In the genomic region with DNA sequence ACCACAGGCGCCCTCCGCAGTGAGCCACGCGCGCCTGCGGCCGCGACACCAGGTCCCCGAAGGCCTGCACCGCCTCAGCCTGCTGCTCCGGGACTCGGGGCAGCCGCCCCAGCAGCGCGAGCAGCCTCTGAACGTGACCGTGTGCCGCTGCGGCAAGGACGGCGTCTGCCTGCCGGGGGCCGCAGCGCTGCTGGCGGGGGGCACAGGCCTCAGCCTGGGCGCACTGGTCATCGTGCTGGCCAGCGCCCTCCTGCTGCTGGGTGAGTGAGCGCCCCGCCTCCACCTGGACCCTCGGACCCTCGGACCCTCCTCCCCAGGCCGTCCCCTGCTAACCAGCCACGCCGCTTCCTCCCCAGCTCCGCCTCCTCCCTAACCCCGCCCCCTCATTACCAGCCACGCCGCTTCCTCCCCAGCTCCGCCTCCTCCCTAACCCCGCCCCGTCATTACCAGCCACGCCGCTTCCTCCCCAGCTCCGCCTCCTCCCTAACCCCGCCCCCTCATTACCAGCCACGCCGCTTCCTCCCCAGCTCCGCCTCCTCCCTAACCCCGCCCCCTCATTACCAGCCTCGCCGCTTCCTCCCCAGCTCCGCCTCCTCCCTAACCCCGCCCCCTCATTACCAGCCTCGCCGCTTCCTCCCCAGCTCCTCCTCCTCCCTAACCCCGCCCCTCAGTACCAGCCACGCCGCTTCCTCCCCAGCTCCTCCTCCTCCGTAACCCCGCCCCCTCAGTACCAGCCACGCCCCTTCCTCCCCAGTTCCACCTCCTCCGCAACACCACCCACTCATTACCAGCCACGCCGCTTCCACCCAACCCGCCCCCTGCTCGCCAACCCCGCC, we compare ENCODE assay signal across 8 cellular contexts. TPM values are rescaled to one million over a fixed set of nuclear protein-coding genes. Genes with fewer than 3 reads are reported as not detected.
DNase-seq lines count a peak whose midpoint lies in the region; ATAC-seq, FAIRE-seq and TF ChIP-seq lines count a peak whose summit lies in the region.
"Not testable (repeated sequence)": the region's sequence is repeated elsewhere in the genome, so short reads cannot be mapped to it uniquely, and the experiment has no call there.

No MANE protein-coding gene starts in this region.

- ATAC-seq in HepG2: peak; percentile 66

- peak overlapping the region; percentile 60 to 86 (median 75); a peak in 5 of 6 replicates for H3K4me3 ChIP-seq in HepG2 (replicated peaks in 1 of 3; ENCODE audit: insufficient read depth in 1 of 3, low read depth in 2 of 3, low read length in 3 of 3)

- TF ChIP-seq RAD21 in HepG2 (CRISPR knock-in tag; IDR thresholded peaks at IDR 0.05): peak; percentile 94

- POLR2A ChIA-PET in HepG2 (lab: Yijun Ruan, JAX): interaction anchor here (0.8 to 3.0 kb wide), 13 partner anchors 8 to 433 kb away, joined by 3 to 44 read pairs (median 6); partner anchors contain the start of genes APRT, CDH15, PIEZO1 and SLC22A31

- H4K20me1 ChIP-seq in HepG2 (ENCODE audit: insufficient read depth, low read length): peaks cover 25% of the 10 kb centered on the region; the same call in 1 of the 2 replicates

- not testable (repeated sequence) for H3K79me2 ChIP-seq in HepG2 (ENCODE audit: insufficient read depth, low read length)

- 34% methylated on average over 44 of the region's 68 CpGs for WGBS in HepG2 (ENCODE audit: low lambda C conversion rate)

- not testable (repeated sequence) for BruUV-seq in HepG2 (replicated peaks; lab: Mats Ljungman, UMichigan)

- not testable (repeated sequence) for H3K36me3 ChIP-seq in HepG2 (replicated peaks in 1 of 2; ENCODE audit: control insufficient read depth in 1 of 2, insufficient read depth in 2 of 2, low read length in 2 of 2)

- CTCF ChIA-PET in HepG2 (lab: Yijun Ruan, JAX; ENCODE audit: low intra/inter-chr PET ratio, low total read pairs): not testable (repeated sequence)

- not testable (repeated sequence) for H3K9me3 ChIP-seq in HepG2 (ENCODE audit: low read length)

- H3K9ac ChIP-seq in HepG2 (ENCODE audit: insufficient read depth, low read depth, low read length): peak overlapping the region; percentile 97

- TF ChIP-seq CTCF in GM13976 (IDR thresholded peaks at IDR 0.05; ENCODE audit: borderline replicate concordance, control extremely low read depth, extremely low read depth, insufficient read depth, missing control alignments): not testable (repeated sequence)
- TF ChIP-seq CTCF in HepG2 (CRISPR knock-in tag; IDR thresholded peaks at IDR 0.05): peak; percentile 67

- DNase-seq in ACHN: peak; percentile 26
- DNase-seq in GM13976 (ENCODE audit: low spot score): peak; percentile 87
- peak; percentile 12 for DNase-seq in NCI-H1048 (lab: John Stamatoyannopoulos, UW)
- DNase-seq in SW480 (ENCODE audit: low spot score): peak; percentile 63
- peak; percentile 68 for DNase-seq in activated T-helper 2 cell treated with anti-CD3 and anti-CD28 coated beads, Interferon-gamma antibody, Interleukin-2, Interleukin-4, amounts not matched to agents 10 μg/mL and 5 μg/mL and 100 μg/mL, durations not matched to agents 14 hours and 24 hours and 36 hours (ENCODE audit: low spot score)
- DNase-seq in epithelial cell of prostate (ENCODE audit: low read depth, low spot score): peak; percentile 44
- peak; percentile 84 for DNase-seq in HepG2 (ENCODE audit: low spot score)
- DNase-seq in stimulated activated CD4-positive, alpha-beta T cell treated with anti-CD3 and anti-CD28 coated beads, Interleukin-2, amount 100 ng/mL, for 24 hours: peak; percentile 54 to 72

- peak; percentile 91 for FAIRE-seq in HepG2 (lab: Jason Lieb, UNC)

- TF ChIP-seq EP300 in HepG2 (IDR thresholded peaks at IDR 0.05; ENCODE audit: low read depth in 2 of 2, low read length in 2 of 2): not testable (repeated sequence)
- peak; percentile 80 for TF ChIP-seq EP300 in HepG2 (CRISPR knock-in tag; IDR thresholded peaks at IDR 0.05; ENCODE audit: borderline replicate concordance)

- H3K27ac ChIP-seq in epithelial cell of prostate: not testable (repeated sequence)
- peak overlapping the region; percentile 99 for H3K27ac ChIP-seq in HepG2 (ENCODE audit: extremely low read length, insufficient read depth, low read length)

- intact Hi-C loops in activated T-helper 2 cell treated with anti-CD3 and anti-CD28 coated beads, Interferon-gamma antibody, Interleukin-2, Interleukin-4, amounts not matched to agents 10 μg/mL and 5 μg/mL and 100 μg/mL, durations not matched to agents 14 hours and 24 hours and 36 hours (cut with micrococcal nuclease): loop anchor here (1.0 kb wide), 2 partner anchors 9 to 21 kb away; partner anchors contain the start of gene CDH15
- intact Hi-C loops in HepG2 (cut with micrococcal nuclease; ENCODE audit: unreplicated experiment): not testable (repeated sequence)

- H3K27me3 ChIP-seq in HepG2 (ENCODE audit: control insufficient read depth in 1 of 2, insufficient read depth in 2 of 2, low read length in 2 of 2): not testable (repeated sequence)

- H3K27me3 Mint-ChIP-seq in activated T-helper 2 cell treated with anti-CD3 and anti-CD28 coated beads, Interferon-gamma antibody, Interleukin-2, Interleukin-4, amounts not matched to agents 10 μg/mL and 5 μg/mL and 100 μg/mL, durations not matched to agents 14 hours and 24 hours and 36 hours (ENCODE audit: low read depth): not testable (repeated sequence)

- TF ChIP-seq POLR2A in HepG2 (IDR thresholded peaks at IDR 0.05; ENCODE audit: insufficient read depth in 1 of 2, low read depth in 2 of 2, low read length in 2 of 2): peak in 1 of 2 experiments; percentile 94; a peak in 2 of 4 replicates

- not testable (repeated sequence) for H3K4me3 Mint-ChIP-seq in activated T-helper 2 cell treated with anti-CD3 and anti-CD28 coated beads, Interferon-gamma antibody, Interleukin-2, Interleukin-4, amounts not matched to agents 10 μg/mL and 5 μg/mL and 100 μg/mL, durations not matched to agents 14 hours and 24 hours and 36 hours (ENCODE audit: low read depth)

- H3K4me1 Mint-ChIP-seq in activated T-helper 2 cell treated with anti-CD3 and anti-CD28 coated beads, Interferon-gamma antibody, Interleukin-2, Interleukin-4, amounts not matched to agents 10 μg/mL and 5 μg/mL and 100 μg/mL, durations not matched to agents 14 hours and 24 hours and 36 hours (ENCODE audit: low read depth): not testable (repeated sequence)

- H2AFZ ChIP-seq in HepG2 (ENCODE audit: low read length): not testable (repeated sequence)

- H3K36me3 Mint-ChIP-seq in activated T-helper 2 cell treated with anti-CD3 and anti-CD28 coated beads, Interferon-gamma antibody, Interleukin-2, Interleukin-4, amounts not matched to agents 10 μg/mL and 5 μg/mL and 100 μg/mL, durations not matched to agents 14 hours and 24 hours and 36 hours (ENCODE audit: low read depth): not testable (repeated sequence)

- peaks cover 43% of the 10 kb centered on the region for H3K4me1 ChIP-seq in HepG2 (ENCODE audit: insufficient read depth, low read length)

- in situ Hi-C loops in ACHN (cut with HindIII; ENCODE audit: low pct_ligation_motif_present, low pct_unique_long_range_greater_than_20kb, low sequenced_read_pairs); GM13976 (cut with MboI; ENCODE audit: low sequenced_read_pairs, unreplicated experiment); HepG2 (cut with HindIII; ENCODE audit: extremely low pct_ligation_motif_present, low pct_unique_long_range_greater_than_20kb): not testable (repeated sequence)

- not testable (repeated sequence) for H3K9me3 Mint-ChIP-seq in activated T-helper 2 cell treated with anti-CD3 and anti-CD28 coated beads, Interferon-gamma antibody, Interleukin-2, Interleukin-4, amounts not matched to agents 10 μg/mL and 5 μg/mL and 100 μg/mL, durations not matched to agents 14 hours and 24 hours and 36 hours

- H3K27ac Mint-ChIP-seq in activated T-helper 2 cell treated with anti-CD3 and anti-CD28 coated beads, Interferon-gamma antibody, Interleukin-2, Interleukin-4, amounts not matched to agents 10 μg/mL and 5 μg/mL and 100 μg/mL, durations not matched to agents 14 hours and 24 hours and 36 hours: not testable (repeated sequence)

- peak overlapping the region; percentile 95 for H3K4me2 ChIP-seq in HepG2 (ENCODE audit: low read depth, low read length)

RNA-seq across cellular contexts. Expression of gene SLC22A31, which starts 7.9 kb away (rescaled TPM):
- 0.71 and 1.1 TPM in 2 replicates for total RNA-seq in activated T-helper 2 cell treated with anti-CD3 and anti-CD28 coated beads, Interferon-gamma antibody, Interleukin-2, Interleukin-4, amounts not matched to agents 10 μg/mL and 5 μg/mL and 100 μg/mL, durations not matched to agents 14 hours and 24 hours and 36 hours
- total RNA-seq in HepG2 (2016; rRNA removed; fragmentation: Illumina TruSeq; extraction: Trizol): 20.6 and 83.3 TPM in 2 replicates
- total RNA-seq in HepG2 (2016; cell fraction: cytosol; rRNA removed; fragmentation: Illumina TruSeq; extraction: Trizol; ENCODE audit: low read depth): 22.4 and 22.9 TPM in 2 replicates
- total RNA-seq in HepG2 (2016; cell fraction: insoluble cytoplasmic fraction; rRNA removed; fragmentation: Illumina TruSeq; extraction: Trizol): 17.9 and 83.9 TPM in 2 replicates
- 38.1 and 39.2 TPM in 2 replicates for total RNA-seq in HepG2 (2016; cell fraction: membrane; rRNA removed; fragmentation: Illumina TruSeq; extraction: Trizol)
- 88.9 and 114 TPM in 2 replicates for total RNA-seq in HepG2 (2016; cell fraction: nucleus; rRNA removed; fragmentation: Illumina TruSeq; extraction: Trizol)
- polyA plus RNA-seq in HepG2 (2011; rRNA removed): 67.3 and 98.2 TPM in 2 replicates
- polyA plus RNA-seq in HepG2 (2011; cell fraction: cytosol; rRNA removed): 27.2 and 52.1 TPM in 2 replicates
- 1,312 and 1,533 TPM in 2 replicates for polyA plus RNA-seq in HepG2 (2011; cell fraction: nucleus; rRNA removed)
- 45.8 and 48.2 TPM in 2 replicates for polyA plus RNA-seq in HepG2 (2012)
- 27.4 and 28.3 TPM in 2 replicates for polyA plus RNA-seq in HepG2 (2016; cell fraction: cytosol; fragmentation: Illumina TruSeq; extraction: Trizol; ENCODE audit: low read depth)
- polyA plus RNA-seq in HepG2 (2016; cell fraction: insoluble cytoplasmic fraction; fragmentation: Illumina TruSeq; extraction: Trizol; ENCODE audit: low read depth): 23.8 and 26.1 TPM in 2 replicates
- 29.3 and 31.7 TPM in 2 replicates for polyA plus RNA-seq in HepG2 (2016; cell fraction: membrane; fragmentation: Illumina TruSeq; extraction: Trizol; ENCODE audit: low read depth)
- 322 and 325 TPM in 2 replicates for polyA plus RNA-seq in HepG2 (2016; cell fraction: nucleus; fragmentation: Illumina TruSeq; extraction: Trizol; ENCODE audit: insufficient read depth, low read depth)
- polyA minus RNA-seq in HepG2 (2011; rRNA and poly(A)+ RNA removed; ENCODE audit: low replicate concordance): 51.6 TPM in 1 of 2 replicates, not detected in the other
- 17.1 and 21.0 TPM in 2 replicates for polyA minus RNA-seq in HepG2 (2011; cell fraction: cytosol; rRNA and poly(A)+ RNA removed)
- 89.4 and 90.8 TPM in 2 replicates for polyA minus RNA-seq in HepG2 (2011; cell fraction: nucleus; rRNA and poly(A)+ RNA removed)

RNA-seq across cellular contexts. Expression of gene CDH15, which starts 20.9 kb away (rescaled TPM):
- not detected in 2 replicates for total RNA-seq in activated T-helper 2 cell treated with anti-CD3 and anti-CD28 coated beads, Interferon-gamma antibody, Interleukin-2, Interleukin-4, amounts not matched to agents 10 μg/mL and 5 μg/mL and 100 μg/mL, durations not matched to agents 14 hours and 24 hours and 36 hours
- 1.4 and 2.2 TPM in 2 replicates for total RNA-seq in HepG2 (2016; rRNA removed; fragmentation: Illumina TruSeq; extraction: Trizol)
- total RNA-seq in HepG2 (2016; cell fraction: cytosol; rRNA removed; fragmentation: Illumina TruSeq; extraction: Trizol; ENCODE audit: low read depth): 2.8 and 2.9 TPM in 2 replicates
- 1.4 and 2.2 TPM in 2 replicates for total RNA-seq in HepG2 (2016; cell fraction: insoluble cytoplasmic fraction; rRNA removed; fragmentation: Illumina TruSeq; extraction: Trizol)
- total RNA-seq in HepG2 (2016; cell fraction: membrane; rRNA removed; fragmentation: Illumina TruSeq; extraction: Trizol): 3.6 and 3.7 TPM in 2 replicates
- 1.6 and 1.8 TPM in 2 replicates for total RNA-seq in HepG2 (2016; cell fraction: nucleus; rRNA removed; fragmentation: Illumina TruSeq; extraction: Trizol)
- 0.69 and 0.74 TPM in 2 replicates for polyA plus RNA-seq in HepG2 (2011; rRNA removed)
- polyA plus RNA-seq in HepG2 (2011; cell fraction: cytosol; rRNA removed): 0.37 and 1.2 TPM in 2 replicates
- polyA plus RNA-seq in HepG2 (2011; cell fraction: nucleus; rRNA removed): 1.6 and 2.1 TPM in 2 replicates
- polyA plus RNA-seq in HepG2 (2012): 0.61 and 0.90 TPM in 2 replicates
- 3.5 and 3.8 TPM in 2 replicates for polyA plus RNA-seq in HepG2 (2016; cell fraction: cytosol; fragmentation: Illumina TruSeq; extraction: Trizol; ENCODE audit: low read depth)
- 1.7 and 2.3 TPM in 2 replicates for polyA plus RNA-seq in HepG2 (2016; cell fraction: insoluble cytoplasmic fraction; fragmentation: Illumina TruSeq; extraction: Trizol; ENCODE audit: low read depth)
- polyA plus RNA-seq in HepG2 (2016; cell fraction: membrane; fragmentation: Illumina TruSeq; extraction: Trizol; ENCODE audit: low read depth): 3.3 and 4.1 TPM in 2 replicates
- polyA plus RNA-seq in HepG2 (2016; cell fraction: nucleus; fragmentation: Illumina TruSeq; extraction: Trizol; ENCODE audit: insufficient read depth, low read depth): 3.3 and 3.4 TPM in 2 replicates
- polyA minus RNA-seq in HepG2 (2011; rRNA and poly(A)+ RNA removed; ENCODE audit: low replicate concordance): 0.62 TPM in 1 of 2 replicates, not detected in the other
- polyA minus RNA-seq in HepG2 (2011; cell fraction: cytosol; rRNA and poly(A)+ RNA removed): 0.40 and 0.62 TPM in 2 replicates
- 0.39 TPM in 1 of 2 replicates, not detected in the other for polyA minus RNA-seq in HepG2 (2011; cell fraction: nucleus; rRNA and poly(A)+ RNA removed)

RNA-seq across cellular contexts. Expression of gene ZNF778, which starts 25.1 kb away (rescaled TPM):
- 5.6 and 7.7 TPM in 2 replicates for total RNA-seq in activated T-helper 2 cell treated with anti-CD3 and anti-CD28 coated beads, Interferon-gamma antibody, Interleukin-2, Interleukin-4, amounts not matched to agents 10 μg/mL and 5 μg/mL and 100 μg/mL, durations not matched to agents 14 hours and 24 hours and 36 hours
- total RNA-seq in HepG2 (2016; rRNA removed; fragmentation: Illumina TruSeq; extraction: Trizol): 7.2 and 9.3 TPM in 2 replicates
- total RNA-seq in HepG2 (2016; cell fraction: cytosol; rRNA removed; fragmentation: Illumina TruSeq; extraction: Trizol; ENCODE audit: low read depth): 1.7 and 2.6 TPM in 2 replicates
- 6.1 and 8.3 TPM in 2 replicates for total RNA-seq in HepG2 (2016; cell fraction: insoluble cytoplasmic fraction; rRNA removed; fragmentation: Illumina TruSeq; extraction: Trizol)
- total RNA-seq in HepG2 (2016; cell fraction: membrane; rRNA removed; fragmentation: Illumina TruSeq; extraction: Trizol): 2.7 and 3.9 TPM in 2 replicates
- 8.7 and 10.5 TPM in 2 replicates for total RNA-seq in HepG2 (2016; cell fraction: nucleus; rRNA removed; fragmentation: Illumina TruSeq; extraction: Trizol)
- 3.8 and 6.1 TPM in 2 replicates for polyA plus RNA-seq in HepG2 (2011; rRNA removed)
- polyA plus RNA-seq in HepG2 (2011; cell fraction: cytosol; rRNA removed): 1.8 and 2.1 TPM in 2 replicates
- polyA plus RNA-seq in HepG2 (2011; cell fraction: nucleus; rRNA removed): 6.6 and 11.3 TPM in 2 replicates
- 2.4 and 3.0 TPM in 2 replicates for polyA plus RNA-seq in HepG2 (2012)
- polyA plus RNA-seq in HepG2 (2016; cell fraction: cytosol; fragmentation: Illumina TruSeq; extraction: Trizol; ENCODE audit: low read depth): 0.79 and 0.83 TPM in 2 replicates
- polyA plus RNA-seq in HepG2 (2016; cell fraction: insoluble cytoplasmic fraction; fragmentation: Illumina TruSeq; extraction: Trizol; ENCODE audit: low read depth): 4.6 and 6.1 TPM in 2 replicates
- polyA plus RNA-seq in HepG2 (2016; cell fraction: membrane; fragmentation: Illumina TruSeq; extraction: Trizol; ENCODE audit: low read depth): 0.61 and 1.7 TPM in 2 replicates
- polyA plus RNA-seq in HepG2 (2016; cell fraction: nucleus; fragmentation: Illumina TruSeq; extraction: Trizol; ENCODE audit: insufficient read depth, low read depth): 11.3 and 22.5 TPM in 2 replicates
- polyA minus RNA-seq in HepG2 (2011; rRNA and poly(A)+ RNA removed; ENCODE audit: low replicate concordance): 6.4 and 9.2 TPM in 2 replicates
- polyA minus RNA-seq in HepG2 (2011; cell fraction: cytosol; rRNA and poly(A)+ RNA removed): 4.0 and 6.1 TPM in 2 replicates
- 15.2 and 17.3 TPM in 2 replicates for polyA minus RNA-seq in HepG2 (2011; cell fraction: nucleus; rRNA and poly(A)+ RNA removed)

Comparison
In these comparisons a context has a peak if more than half of its experiments do, and no peak if none do; other contexts are left out.
1. DNase-seq: peak in every context shown above with its lines; median percentile 87 in GM13976; 84 in HepG2; 68 in activated T-helper 2 cell treated with anti-CD3 and anti-CD28 coated beads, Interferon-gamma antibody, Interleukin-2, Interleukin-4, amounts not matched to agents 10 μg/mL and 5 μg/mL and 100 μg/mL, durations not matched to agents 14 hours and 24 hours and 36 hours; 63 in SW480; 63 in stimulated activated CD4-positive, alpha-beta T cell treated with anti-CD3 and anti-CD28 coated beads, Interleukin-2, amount 100 ng/mL, for 24 hours; 44 in epithelial cell of prostate; 26 in ACHN; 12 in NCI-H1048.